8 cellular contexts compared by ENCODE assay signal in the genomic region with DNA sequence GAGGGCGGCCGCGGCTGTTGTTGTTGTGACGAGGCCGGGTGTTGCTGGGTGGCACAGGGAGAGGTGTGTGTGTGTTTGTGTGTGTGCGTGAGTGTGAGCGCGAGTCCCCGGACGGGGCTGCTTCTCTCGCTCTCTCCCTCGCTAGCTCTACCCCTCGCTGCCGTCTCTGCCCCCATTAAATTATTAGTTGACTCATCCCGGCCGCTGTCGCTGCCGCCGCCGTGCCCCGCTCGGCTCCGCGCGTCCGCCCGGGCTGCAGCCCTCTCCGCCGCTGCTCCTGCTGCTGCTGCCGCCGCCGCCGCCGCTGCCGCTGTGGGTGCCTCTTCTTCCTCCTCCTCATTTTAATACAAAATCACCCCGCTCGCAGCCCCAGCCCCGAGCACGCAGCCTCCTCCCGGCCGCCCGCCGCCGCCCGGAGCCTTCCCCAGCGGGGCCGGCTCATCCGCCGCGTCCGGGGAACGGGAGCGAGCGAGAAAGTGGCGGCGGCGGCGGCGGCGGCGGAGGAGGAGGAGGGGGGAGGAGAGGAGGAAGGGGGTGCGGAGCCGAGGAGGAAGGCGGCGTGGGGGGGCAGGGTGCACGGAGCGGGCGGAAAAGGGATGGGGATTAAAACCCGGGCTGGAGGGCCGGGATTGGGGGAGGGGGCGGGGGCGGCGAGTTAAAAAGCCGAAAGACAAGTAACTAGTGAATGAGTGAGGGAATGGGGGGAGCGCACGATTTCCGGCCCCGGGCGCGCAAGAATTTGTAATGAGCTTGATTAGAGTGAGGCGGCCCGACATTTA. TPM values are rescaled to one million over a fixed set of nuclear protein-coding genes. Genes with fewer than 3 reads are reported as not detected.
DNase-seq lines count a peak whose midpoint lies in the region; ATAC-seq and TF ChIP-seq lines count a peak whose summit lies in the region.

A gene (minus strand): TSS at position 478 of the 779 bp plus-strand sequence. CDS start 4,372 bp downstream, outside the sequence.

- no peaks in the 10 kb centered on the region for H3K9me3 Mint-ChIP-seq in activated T-helper 2 cell treated with anti-CD3 and anti-CD28 coated beads, Interferon-gamma antibody, Interleukin-2, Interleukin-4, amounts not matched to agents 10 μg/mL and 5 μg/mL and 100 μg/mL, durations not matched to agents 14 hours and 24 hours and 36 hours
- no peaks in the 10 kb centered on the region for H3K9me3 Mint-ChIP-seq in naive thymus-derived CD8-positive, alpha-beta T cell

- peak within 1 kb of the TSS; percentile 63 for H2AFZ ChIP-seq in ACC112 (ENCODE audit: low read length, unreplicated experiment)

- no peaks in the 10 kb centered on the region for H3K36me3 ChIP-seq in ACC112 (ENCODE audit: insufficient read depth, low read length)
- no peaks in the 10 kb centered on the region for H3K36me3 ChIP-seq in Panc1 (ENCODE audit: control insufficient read depth, insufficient read depth, low read length)
- no peaks in the 10 kb centered on the region for H3K36me3 ChIP-seq in thoracic aorta

- no TSS peak for BruUV-seq in Panc1 (replicated peaks; lab: Mats Ljungman, UMichigan)

- CTCF ChIA-PET in Panc1 (lab: Charles Lee), result no interaction called here

- H3K27ac ChIP-seq in ACC112 (ENCODE audit: low read depth, low read length) (no peak within 1 kb of the TSS), Panc1 (ENCODE audit: low read length) (no peak within 1 kb of the TSS), thoracic aorta (peak within 1 kb of the TSS; percentile 88 to 92)

- H3K27ac Mint-ChIP-seq in activated T-helper 2 cell treated with anti-CD3 and anti-CD28 coated beads, Interferon-gamma antibody, Interleukin-2, Interleukin-4, amounts not matched to agents 10 μg/mL and 5 μg/mL and 100 μg/mL, durations not matched to agents 14 hours and 24 hours and 36 hours, result peak within 1 kb of the TSS; percentile 93
- peak within 1 kb of the TSS; percentile 94 to 99 (median 99) for H3K27ac Mint-ChIP-seq in naive thymus-derived CD8-positive, alpha-beta T cell

- H3K36me3 Mint-ChIP-seq in activated T-helper 2 cell treated with anti-CD3 and anti-CD28 coated beads, Interferon-gamma antibody, Interleukin-2, Interleukin-4, amounts not matched to agents 10 μg/mL and 5 μg/mL and 100 μg/mL, durations not matched to agents 14 hours and 24 hours and 36 hours (ENCODE audit: low read depth), result peaks cover 96% of the 10 kb centered on the region
- peaks cover 3 to 16% (median 7%) of the 10 kb centered on the region in 3 donors for H3K36me3 Mint-ChIP-seq in naive thymus-derived CD8-positive, alpha-beta T cell

- in situ Hi-C loops in Panc1 (cut with HindIII; ENCODE audit: low pct_unique_long_range_greater_than_20kb, low sequenced_read_pairs), result no loop called here

- TF ChIP-seq CTCF in Panc1 (IDR thresholded peaks at IDR 0.05), result no peak
- no peak for TF ChIP-seq CTCF in fibroblast of pulmonary artery (IDR thresholded peaks at IDR 0.05; ENCODE audit: low read length, missing control alignments)
- TF ChIP-seq CTCF in thoracic aorta (IDR thresholded peaks at IDR 0.05), result no peak

- POLR2A ChIA-PET in Panc1 (lab: Charles Lee), result no interaction called here
- POLR2A ChIA-PET in naive thymus-derived CD8-positive, alpha-beta T cell (lab: Charles Lee), result interaction anchor here (0.6 to 6.8 kb wide), 13 partner anchors 9 to 1541 kb away, joined by 3 to 65 read pairs (median 10); a partner anchor contains a TSS

- DNase-seq in Panc1 (ENCODE audit: low read depth, low spot score) (no peak), fibroblast of pulmonary artery (ENCODE audit: low read depth) (peak; percentile 62), thoracic aorta (ENCODE audit: low spot score) (peak; percentile 56)
- DNase-seq in activated T-helper 2 cell treated with anti-CD3 and anti-CD28 coated beads, Interferon-gamma antibody, Interleukin-2, Interleukin-4, amounts not matched to agents 10 μg/mL and 5 μg/mL and 100 μg/mL, durations not matched to agents 14 hours and 24 hours and 36 hours (ENCODE audit: low spot score), result peak; percentile 63
- peak; percentile 48 to 81 (median 64) for DNase-seq in naive thymus-derived CD8-positive, alpha-beta T cell

- no peaks in the 10 kb centered on the region for H3K27me3 Mint-ChIP-seq in activated T-helper 2 cell treated with anti-CD3 and anti-CD28 coated beads, Interferon-gamma antibody, Interleukin-2, Interleukin-4, amounts not matched to agents 10 μg/mL and 5 μg/mL and 100 μg/mL, durations not matched to agents 14 hours and 24 hours and 36 hours (ENCODE audit: low read depth)
- no peaks in the 10 kb centered on the region for H3K27me3 Mint-ChIP-seq in naive thymus-derived CD8-positive, alpha-beta T cell

- no peaks in the 10 kb centered on the region for H3K4me1 ChIP-seq in ACC112 (ENCODE audit: control insufficient read depth, insufficient read depth, low read length, unreplicated experiment)
- H3K4me1 ChIP-seq in Panc1 (ENCODE audit: control insufficient read depth, insufficient read depth, low read length), result peaks cover 2% of the 10 kb centered on the region
- H3K4me1 ChIP-seq in thoracic aorta (ENCODE audit: control insufficient read depth in 1 of 2, low read depth in 2 of 2), result peaks cover 4 to 22% of the 10 kb centered on the region in 2 donors

- H3K4me3 Mint-ChIP-seq in activated T-helper 2 cell treated with anti-CD3 and anti-CD28 coated beads, Interferon-gamma antibody, Interleukin-2, Interleukin-4, amounts not matched to agents 10 μg/mL and 5 μg/mL and 100 μg/mL, durations not matched to agents 14 hours and 24 hours and 36 hours (ENCODE audit: low read depth), result peak within 1 kb of the TSS; percentile 89
- peak within 1 kb of the TSS; percentile 93 to 99 (median 96) for H3K4me3 Mint-ChIP-seq in naive thymus-derived CD8-positive, alpha-beta T cell

- H3K4me1 Mint-ChIP-seq in activated T-helper 2 cell treated with anti-CD3 and anti-CD28 coated beads, Interferon-gamma antibody, Interleukin-2, Interleukin-4, amounts not matched to agents 10 μg/mL and 5 μg/mL and 100 μg/mL, durations not matched to agents 14 hours and 24 hours and 36 hours (ENCODE audit: low read depth), result peaks cover 62% of the 10 kb centered on the region
- H3K4me1 Mint-ChIP-seq in naive thymus-derived CD8-positive, alpha-beta T cell, result peaks cover 37 to 79% (median 65%) of the 10 kb centered on the region in 4 donors

- peak; percentile 60 for ATAC-seq in GM19035 (IDR thresholded peaks at IDR 0.05; ENCODE audit: unreplicated experiment)
- peak; percentile 39 for ATAC-seq in HG03439 (IDR thresholded peaks at IDR 0.05; ENCODE audit: unreplicated experiment)
- ATAC-seq in Panc1, result peak; percentile 88
- peak; percentile 18 to 41 for ATAC-seq in naive thymus-derived CD8-positive, alpha-beta T cell
- peak; percentile 51 for ATAC-seq in thoracic aorta (ENCODE audit: insufficient number of reproducible peaks, low FRiP score, low read depth)

- intact Hi-C loops in Panc1 (cut with micrococcal nuclease; ENCODE audit: unreplicated experiment), result no loop called here
- intact Hi-C loops in activated T-helper 2 cell treated with anti-CD3 and anti-CD28 coated beads, Interferon-gamma antibody, Interleukin-2, Interleukin-4, amounts not matched to agents 10 μg/mL and 5 μg/mL and 100 μg/mL, durations not matched to agents 14 hours and 24 hours and 36 hours (cut with micrococcal nuclease), result loop anchor here (2.0 to 10.0 kb wide), 3 partner anchors 14 to 1910 kb away; a partner anchor contains a TSS

- H3K9me3 ChIP-seq in Panc1 (ENCODE audit: control insufficient read depth, insufficient read depth, low read depth, low read length) (no peaks in the 10 kb centered on the region), thoracic aorta (no peaks in the 10 kb centered on the region)

- H3K79me2 ChIP-seq in ACC112 (ENCODE audit: control insufficient read depth, insufficient read depth, low read length, unreplicated experiment), result no peaks in the 10 kb centered on the region

- H3K27me3 ChIP-seq in ACC112 (ENCODE audit: insufficient read depth, low read length) (peaks cover 17% of the 10 kb centered on the region), Panc1 (ENCODE audit: control insufficient read depth, insufficient read depth, low read length) (peaks cover 10% of the 10 kb centered on the region), thoracic aorta (replicated peaks; ENCODE audit: insufficient read depth) (no peaks in the 10 kb centered on the region)

- H3K4me3 ChIP-seq in ACC112 (ENCODE audit: low read depth, low read length), result peak within 1 kb of the TSS; percentile 76
- H3K4me3 ChIP-seq in Panc1 (ENCODE audit: low read depth in 2 of 2, low read length in 2 of 2), result peak within 1 kb of the TSS; percentile 45 to 49
- H3K4me3 ChIP-seq in fibroblast of pulmonary artery (replicated peaks; ENCODE audit: low read depth, low read length), result peak within 1 kb of the TSS; percentile 78
- peak within 1 kb of the TSS; percentile 99 for H3K4me3 ChIP-seq in thoracic aorta

RNA-seq across cellular contexts. Expression of the gene that starts here (rescaled TPM):
- total RNA-seq in Panc1 (2021; ENCODE audit: unreplicated experiment) (0.31 TPM), thoracic aorta (10 to 100 TPM; 33.0 to 48.7 TPM)
- polyA plus RNA-seq in Panc1 (2012; ENCODE audit: insufficient read length), result not detected
- total RNA-seq in activated T-helper 2 cell treated with anti-CD3 and anti-CD28 coated beads, Interferon-gamma antibody, Interleukin-2, Interleukin-4, amounts not matched to agents 10 μg/mL and 5 μg/mL and 100 μg/mL, durations not matched to agents 14 hours and 24 hours and 36 hours, result 831 and 866 TPM in 2 replicates
- 100 to 1,000 TPM; 429 to 436 TPM for total RNA-seq in naive thymus-derived CD8-positive, alpha-beta T cell
- 100 to 1,000 TPM; 196 to 265 (median 242) TPM for polyA plus RNA-seq in naive thymus-derived CD8-positive, alpha-beta T cell

Comparison
In these comparisons a context has a peak if more than half of its experiments do, and no peak if none do; other contexts are left out.
1. RNA of the gene that starts here (total RNA-seq): 831 to 866 TPM in activated T-helper 2 cell treated with anti-CD3 and anti-CD28 coated beads, Interferon-gamma antibody, Interleukin-2, Interleukin-4, amounts not matched to agents 10 μg/mL and 5 μg/mL and 100 μg/mL, durations not matched to agents 14 hours and 24 hours and 36 hours, 429 to 436 TPM in naive thymus-derived CD8-positive, alpha-beta T cell and 33.0 to 48.7 TPM in thoracic aorta; 0.31 TPM in Panc1 (single experiment); every median in the first group is over 10 times any median in the second.
2. RNA of the gene that starts here (total RNA-seq): 831 to 866 TPM in activated T-helper 2 cell treated with anti-CD3 and anti-CD28 coated beads, Interferon-gamma antibody, Interleukin-2, Interleukin-4, amounts not matched to agents 10 μg/mL and 5 μg/mL and 100 μg/mL, durations not matched to agents 14 hours and 24 hours and 36 hours and 429 to 436 TPM in naive thymus-derived CD8-positive, alpha-beta T cell; 33.0 to 48.7 TPM in thoracic aorta; every median in the first group is over 4 times any median in the second.
3. Peak in ATAC-seq and H3K4me3 ChIP-seq in Panc1; RNA of the gene not detected or under 1 TPM.
4. H3K27ac ChIP-seq: peak in thoracic aorta (2 of 2); none in ACC112 (single experiment) and Panc1 (single experiment).
5. H3K4me3 ChIP-seq: peak in every context shown above with its lines; median percentile 99 in thoracic aorta; 78 in fibroblast of pulmonary artery; 76 in ACC112; 47 in Panc1.
6. ATAC-seq: peak in every context shown above with its lines; median percentile 88 in Panc1; 60 in GM19035; 51 in thoracic aorta; 39 in HG03439; 30 in naive thymus-derived CD8-positive, alpha-beta T cell.